ENCODE assay signal across 15 cellular contexts in the genomic region with DNA sequence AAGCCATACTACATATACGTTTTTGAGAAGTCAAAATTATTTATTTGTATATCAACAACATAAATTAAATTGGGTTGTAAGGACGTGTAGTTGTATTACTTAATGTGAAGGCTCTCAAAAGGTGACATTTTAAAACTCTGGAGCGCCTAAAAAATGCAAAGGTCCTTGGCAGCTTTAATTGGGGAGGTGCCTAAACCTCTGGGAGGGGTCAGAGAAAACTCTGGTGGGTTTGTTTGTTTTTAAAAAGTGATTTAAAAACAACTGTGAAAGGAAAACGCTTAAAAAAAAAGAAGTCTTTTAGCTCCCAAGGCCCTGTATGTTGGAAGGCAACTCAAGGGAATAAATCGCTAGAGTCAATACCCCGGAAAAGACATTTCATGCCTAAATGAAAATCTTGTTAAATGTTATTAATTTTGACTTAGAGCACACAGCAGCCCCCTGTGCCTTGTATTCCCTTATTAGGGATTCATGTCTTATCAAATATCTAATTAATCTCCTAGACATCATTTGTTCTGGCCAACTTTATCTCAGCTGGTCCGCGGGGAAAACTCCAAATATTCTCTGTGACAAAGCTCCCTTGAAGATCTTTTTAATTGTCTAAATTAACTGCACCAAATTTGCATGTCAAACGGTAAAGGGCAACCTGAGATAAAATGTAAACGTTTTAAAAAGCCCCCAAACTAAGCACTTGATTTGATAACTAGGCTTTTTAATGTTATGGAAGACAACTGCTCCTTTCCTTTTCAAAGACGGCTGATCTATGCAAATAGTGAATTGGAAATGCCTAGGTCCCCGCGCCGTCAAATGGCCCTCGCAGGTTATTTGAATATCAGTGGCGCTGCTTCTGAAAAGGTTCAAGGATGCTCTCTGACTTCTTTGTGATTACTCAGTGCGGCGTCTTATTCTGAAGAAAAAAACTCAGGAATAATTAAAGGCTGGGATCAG. TPM values are rescaled to one million over a fixed set of nuclear protein-coding genes. Genes with fewer than 3 reads are reported as not detected.
DNase-seq lines count a peak whose midpoint lies in the region; ATAC-seq and TF ChIP-seq lines count a peak whose summit lies in the region.
"Had no signal": no experiment of that assay in that cellular context is flagged by ENCODE, and none has a peak within 500 bp of the region (broad histone marks: within the 10 kb centered on the region; RNA-seq: fewer than 3 reads in every experiment).

No MANE protein-coding gene starts in this region.

- intact Hi-C loops in activated B cell treated with CpG ODN at 0.5 μM for 24 hours (cut with micrococcal nuclease) = loop anchor here (5.0 to 10.0 kb wide), 3 partner anchors 1738 to 1826 kb away; no protein-coding TSS in a partner anchor
- intact Hi-C loops in tibial artery (cut with DNase I; ENCODE audit: low total_unique reads) = loop anchor here (10.0 kb wide), 1 partner anchor 84 kb away; no protein-coding TSS in a partner anchor

- peak overlapping the region; percentile 18 for H3K27ac Mint-ChIP-seq in activated B cell treated with CpG ODN at 0.5 μM for 24 hours
- no peak overlapping the region for H3K27ac Mint-ChIP-seq in nephron

- POLR2A ChIA-PET in activated B cell treated with CpG ODN at 0.5 μM for 24 hours (lab: Charles Lee) = no interaction called here

- H3K4me1 Mint-ChIP-seq in activated B cell treated with CpG ODN at 0.5 μM for 24 hours = peaks cover 40% of the 10 kb centered on the region
- H3K4me1 Mint-ChIP-seq in nephron = peaks cover 31% of the 10 kb centered on the region

- H3K4me1 ChIP-seq in HAP-1 (peaks cover 21% of the 10 kb centered on the region), tibial artery (peaks cover 7 to 65% (median 53%) of the 10 kb centered on the region in 4 donors)
- H3K4me1 ChIP-seq: prostate gland had no signal

- no peak for TF ChIP-seq CTCF in activated B cell treated with CpG ODN at 0.5 μM for 24 hours (IDR thresholded peaks at IDR 0.05)
- TF ChIP-seq CTCF in nephron (IDR thresholded peaks at IDR 0.05; ENCODE audit: unreplicated experiment in 3 of 3) = no peak
- TF ChIP-seq CTCF in tibial artery (IDR thresholded peaks at IDR 0.05) = no peak

- no peak overlapping the region for H3K27ac ChIP-seq in tibial artery
- H3K27ac ChIP-seq: colonic mucosa, prostate gland, uterus had no signal

- CTCF ChIA-PET in activated B cell treated with CpG ODN at 0.5 μM for 24 hours (lab: Charles Lee) = interaction anchor here (4.2 kb wide), 1 partner anchor 937 kb away, joined by 109 read pairs; no protein-coding TSS in a partner anchor

- no peaks in the 10 kb centered on the region for H3K9me3 Mint-ChIP-seq in activated B cell treated with CpG ODN at 0.5 μM for 24 hours
- H3K9me3 Mint-ChIP-seq in nephron = peaks cover 4% of the 10 kb centered on the region

- no peaks in the 10 kb centered on the region for H3K9me3 ChIP-seq in HAP-1
- no peaks in the 10 kb centered on the region for H3K9me3 ChIP-seq in tibial artery
- H3K9me3 ChIP-seq: colonic mucosa, prostate gland, uterus had no signal

- H3K27me3 ChIP-seq in HAP-1 (ENCODE audit: low read depth) = peaks cover 7% of the 10 kb centered on the region; the same call in 1 of the 2 replicates
- H3K27me3 ChIP-seq in tibial artery = peaks cover 30 to 98% of the 10 kb centered on the region in 2 donors

- in situ Hi-C loops in HAP-1 (cut with MboI; ENCODE audit: low sequenced_read_pairs) = no loop called here

- H3K27me3 Mint-ChIP-seq in activated B cell treated with CpG ODN at 0.5 μM for 24 hours = peaks cover 45% of the 10 kb centered on the region
- H3K27me3 Mint-ChIP-seq in nephron (ENCODE audit: low read depth) = peaks cover 96% of the 10 kb centered on the region

- H3K4me3 Mint-ChIP-seq in activated B cell treated with CpG ODN at 0.5 μM for 24 hours (no peak overlapping the region), nephron (peak overlapping the region; percentile 34 to 49 (median 47))

- no peaks in the 10 kb centered on the region for H3K36me3 Mint-ChIP-seq in activated B cell treated with CpG ODN at 0.5 μM for 24 hours (ENCODE audit: low read depth)
- no peaks in the 10 kb centered on the region for H3K36me3 Mint-ChIP-seq in nephron (ENCODE audit: low read depth)

- DNase-seq in NCI-H510A treated with DMSO at 0.1 percent for 48 hours (lab: John Stamatoyannopoulos, UW) = peak; percentile 95
- DNase-seq in NCI-H510A (lab: John Stamatoyannopoulos, UW) = no peak
- DNase-seq in HAP-1 (ENCODE audit: low spot score in 2 of 2) = peak; percentile 32 to 59
- DNase-seq in activated B cell treated with CpG ODN at 0.5 μM for 24 hours = no peak
- DNase-seq in NCI-H2029 treated with DMSO at 0.1 percent for 48 hours (lab: John Stamatoyannopoulos, UW) = no peak
- DNase-seq in tibial artery = no peak
- DNase-seq: amygdala, colonic mucosa, NCI-H446, SHP77, uterus had no signal

- H3K4me3 ChIP-seq in HAP-1 (no peak overlapping the region), tibial artery (no peak overlapping the region)
- H3K4me3 ChIP-seq: colonic mucosa, prostate gland, uterus had no signal

- ATAC-seq in activated B cell treated with CpG ODN at 0.5 μM for 24 hours (ENCODE audit: low read depth) = no peak
- no peak for ATAC-seq in HG03442 (IDR thresholded peaks at IDR 0.05; ENCODE audit: unreplicated experiment)

- H3K36me3 ChIP-seq in HAP-1 (replicated peaks) (no peaks in the 10 kb centered on the region), tibial artery (no peaks in the 10 kb centered on the region)
- H3K36me3 ChIP-seq: colonic mucosa, prostate gland, uterus had no signal

RNA-seq across cellular contexts. Expression of gene SP9, which starts 4.1 kb away (rescaled TPM):
- not detected in 2 replicates for total RNA-seq in activated B cell treated with CpG ODN at 0.5 μM for 24 hours
- total RNA-seq: colonic mucosa, fibroblast of lung, uterus had no signal

RNA-seq across cellular contexts. Expression of gene SCRN3, which starts 56.6 kb away (rescaled TPM):
- total RNA-seq in activated B cell treated with CpG ODN at 0.5 μM for 24 hours = 14.3 and 19.4 TPM in 2 replicates

Comparison
In these comparisons a context has a peak if more than half of its experiments do, and no peak if none do; other contexts are left out.
1. DNase-seq: peak in NCI-H510A treated with DMSO at 0.1 percent for 48 hours (single experiment) and HAP-1 (2 of 2); none in NCI-H510A (single experiment), activated B cell treated with CpG ODN at 0.5 μM for 24 hours (single experiment), NCI-H2029 treated with DMSO at 0.1 percent for 48 hours (single experiment) and tibial artery (0 of 2).